ENCODE assay signal across 8 cellular contexts in the genomic region with DNA sequence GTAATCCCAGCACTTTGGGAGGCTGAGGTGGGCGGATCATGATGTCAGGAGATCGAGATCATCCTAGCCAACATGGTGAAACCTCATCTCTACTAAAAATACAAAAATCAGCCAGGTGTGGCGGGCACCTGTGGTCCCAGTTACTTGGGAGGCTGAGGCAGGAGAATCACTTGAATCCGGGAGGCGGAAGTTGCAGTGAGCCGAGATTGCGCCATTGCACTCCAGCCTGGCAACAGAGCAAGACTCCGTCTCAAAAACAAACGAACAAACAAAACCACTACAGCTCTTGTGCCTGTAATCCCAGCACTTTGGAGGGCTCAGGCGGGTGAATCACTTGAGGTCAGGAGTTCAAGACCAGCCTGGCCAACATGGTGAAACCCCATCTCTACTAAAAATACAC. TPM values are rescaled to one million over a fixed set of nuclear protein-coding genes. Genes with fewer than 3 reads are reported as not detected.
"Had no signal": no experiment of that assay in that cellular context is flagged by ENCODE, and none has a peak within 500 bp of the region (broad histone marks: within the 10 kb centered on the region; RNA-seq: fewer than 3 reads in every experiment).

No MANE protein-coding gene starts in this region.

RNA-seq across cellular contexts. Expression of gene FOXI1, which starts 11.4 kb away (rescaled TPM):
- total RNA-seq: HepG2; HT1080; IMR-90; NCI-H460; OCI-LY7; PC-3; SJCRH30; T-helper 1 cell treated with Interleukin-12 subunit alpha and Interleukin-12 subunit beta and Interleukin-4 antibody, amounts not matched to agents 30 ng/mL and 1 ng/mL, for 36 hours had no signal
- polyA plus RNA-seq: HepG2, IMR-90 had no signal
